Comparison of ENCODE assay signal across 41 cellular contexts in genomic region chr19:16688084-16688483, GRCh38. TPM values are rescaled to one million over a fixed set of nuclear protein-coding genes. Genes with fewer than 3 reads are reported as not detected.
"Had no signal": no experiment of that assay in that cellular context is flagged by ENCODE, and none has a peak within 500 bp of the region (broad histone marks: within the 10 kb centered on the region; RNA-seq: fewer than 3 reads in every experiment).

No MANE protein-coding gene starts in this region.

- H3K27ac ChIP-seq: adrenal gland, ascending aorta, body of pancreas, brain microvascular endothelial cell, breast epithelium, cardiac muscle cell had no signal

- H3K9me3 Mint-ChIP-seq: activated naive CD4-positive, alpha-beta T cell treated with anti-CD3 and anti-CD28 coated beads, Interleukin-2, amount 50 U/mL, for 24 hours; activated naive CD4-positive, alpha-beta T cell treated with anti-CD3 and anti-CD28 coated beads, Interleukin-2, amount 50 U/mL, for 72 hours; activated naive CD8-positive, alpha-beta T cell treated with anti-CD3 and anti-CD28 coated beads, Interleukin-2, amount 50 U/mL, for 24 hours; activated T-cell treated with anti-CD3 and anti-CD28 coated beads, Interleukin-2, amount 50 U/mL, for 24 hours; activated T-cell treated with anti-CD3 and anti-CD28 coated beads, Interleukin-2, amount 50 U/mL, for 72 hours; activated T-helper 1 cell treated with anti-CD3 and anti-CD28 coated beads, Interleukin-12 subunit alpha, Interleukin-12 subunit beta, Interleukin-2, Interleukin-4 antibody, amounts not matched to agents 30 ng/mL and 10 ng/mL and 1 ng/mL, durations not matched to agents 14 hours and 24 hours and 36 hours; activated T-helper 2 cell treated with anti-CD3 and anti-CD28 coated beads, Interferon-gamma antibody, Interleukin-2, Interleukin-4, amounts not matched to agents 10 μg/mL and 5 μg/mL and 100 μg/mL, durations not matched to agents 14 hours and 24 hours and 36 hours; central memory CD8-positive, alpha-beta T cell had no signal

- ATAC-seq: activated naive CD4-positive, alpha-beta T cell treated with anti-CD3 and anti-CD28 coated beads, Interleukin-2, amount 50 U/mL, for 72 hours; activated naive CD8-positive, alpha-beta T cell treated with anti-CD3 and anti-CD28 coated beads, Interleukin-2, amount 50 U/mL, for 24 hours; activated T-cell treated with anti-CD3 and anti-CD28 coated beads, Interleukin-2, amount 50 U/mL, for 4 hours; activated T-cell treated with anti-CD3 and anti-CD28 coated beads, Interleukin-2, amount 50 U/mL, for 72 hours; body of pancreas had no signal

- H3K4me1 Mint-ChIP-seq: activated naive CD4-positive, alpha-beta T cell treated with anti-CD3 and anti-CD28 coated beads, Interleukin-2, amount 10 ng/mL, durations not matched to agents 7 days and 5 days; activated naive CD4-positive, alpha-beta T cell treated with anti-CD3 and anti-CD28 coated beads, Interleukin-2, amount 50 U/mL, for 24 hours; activated naive CD8-positive, alpha-beta T cell treated with anti-CD3 and anti-CD28 coated beads for 36 hours; activated naive CD8-positive, alpha-beta T cell treated with anti-CD3 and anti-CD28 coated beads, Interleukin-2, amount 10 ng/mL, durations not matched to agents 7 days and 5 days; activated naive CD8-positive, alpha-beta T cell treated with anti-CD3 and anti-CD28 coated beads, Interleukin-2, amount 50 U/mL, for 24 hours; brain; central memory CD8-positive, alpha-beta T cell had no signal

- FAIRE-seq: astrocyte, bronchial epithelial cell had no signal

- H3K4me3 ChIP-seq: adrenal gland, ascending aorta, body of pancreas, breast epithelium, cardiac muscle cell had no signal

- H3K4me3 Mint-ChIP-seq: activated naive CD4-positive, alpha-beta T cell treated with anti-CD3 and anti-CD28 coated beads for 36 hours; activated naive CD4-positive, alpha-beta T cell treated with anti-CD3 and anti-CD28 coated beads, Interleukin-2, amount 10 ng/mL, durations not matched to agents 7 days and 5 days; activated naive CD4-positive, alpha-beta T cell treated with anti-CD3 and anti-CD28 coated beads, Interleukin-2, amount 50 U/mL, for 24 hours; activated naive CD8-positive, alpha-beta T cell; activated naive CD8-positive, alpha-beta T cell treated with anti-CD3 and anti-CD28 coated beads for 36 hours; activated naive CD8-positive, alpha-beta T cell treated with anti-CD3 and anti-CD28 coated beads, Interleukin-2, amount 10 ng/mL, durations not matched to agents 7 days and 5 days; activated naive CD8-positive, alpha-beta T cell treated with anti-CD3 and anti-CD28 coated beads, Interleukin-2, amount 50 U/mL, for 24 hours; activated T-cell treated with anti-CD3 and anti-CD28 coated beads, Interleukin-2, amount 50 U/mL, for 24 hours; activated T-cell treated with anti-CD3 and anti-CD28 coated beads, Interleukin-2, amount 50 U/mL, for 4 hours; activated T-cell treated with anti-CD3 and anti-CD28 coated beads, Interleukin-2, amount 50 U/mL, for 72 hours; activated T-helper 1 cell treated with anti-CD3 and anti-CD28 coated beads, Interleukin-12 subunit alpha, Interleukin-12 subunit beta, Interleukin-2, Interleukin-4 antibody, amounts not matched to agents 30 ng/mL and 10 ng/mL and 1 ng/mL, durations not matched to agents 14 hours and 24 hours and 36 hours; brain; central memory CD8-positive, alpha-beta T cell had no signal

- DNase-seq: activated effector memory CD4-positive, alpha-beta T cell treated with anti-CD3 and anti-CD28 coated beads, Interleukin-2, amount 50 U/mL, for 16 hours; activated effector memory CD4-positive, alpha-beta T cell treated with Interleukin-2 at 50 U/mL for 16 hours; activated gamma-delta T cell; activated gamma-delta T cell treated with Interleukin-2 at 50 U/mL for 16 hours; activated naive CD4-positive, alpha-beta T cell; activated naive CD4-positive, alpha-beta T cell treated with anti-CD3 and anti-CD28 coated beads for 36 hours; activated naive CD4-positive, alpha-beta T cell treated with anti-CD3 and anti-CD28 coated beads, Interleukin-2, amount 10 ng/mL, durations not matched to agents 7 days and 5 days; activated naive CD4-positive, alpha-beta T cell treated with anti-CD3 and anti-CD28 coated beads, Interleukin-2, amount 50 U/mL, for 16 hours; activated naive CD4-positive, alpha-beta T cell treated with Interleukin-2 at 50 U/mL for 16 hours; activated naive CD8-positive, alpha-beta T cell treated with anti-CD3 and anti-CD28 coated beads for 36 hours; activated naive CD8-positive, alpha-beta T cell treated with anti-CD3 and anti-CD28 coated beads, Interleukin-2, amount 10 ng/mL, durations not matched to agents 7 days and 5 days; activated naive CD8-positive, alpha-beta T cell treated with anti-CD3 and anti-CD28 coated beads, Interleukin-2, amount 50 U/mL, for 24 hours; activated T-cell treated with anti-CD3 and anti-CD28 coated beads, Interleukin-2, amount 50 U/mL, for 1 hour; activated T-cell treated with anti-CD3 and anti-CD28 coated beads, Interleukin-2, amount 50 U/mL, for 24 hours; activated T-cell treated with anti-CD3 and anti-CD28 coated beads, Interleukin-2, amount 50 U/mL, for 4 hours; activated T-cell treated with anti-CD3 and anti-CD28 coated beads, Interleukin-2, amount 50 U/mL, for 48 hours; activated T-cell treated with anti-CD3 and anti-CD28 coated beads, Interleukin-2, amount 50 U/mL, for 72 hours; adrenal gland; amniotic stem cell; amygdala; anterior cingulate cortex; aorta; body of pancreas; brain microvascular endothelial cell; caudate nucleus; central memory CD4-positive, alpha-beta T cell; cerebellar nuclear complex had no signal

- H3K36me3 ChIP-seq: adrenal gland, ascending aorta, brain microvascular endothelial cell, breast epithelium, cardiac muscle cell had no signal

- H3K27me3 Mint-ChIP-seq: activated naive CD4-positive, alpha-beta T cell treated with anti-CD3 and anti-CD28 coated beads, Interleukin-2, amount 50 U/mL, for 24 hours; activated naive CD8-positive, alpha-beta T cell; activated naive CD8-positive, alpha-beta T cell treated with anti-CD3 and anti-CD28 coated beads for 36 hours; activated naive CD8-positive, alpha-beta T cell treated with anti-CD3 and anti-CD28 coated beads, Interleukin-2, amount 10 ng/mL, durations not matched to agents 7 days and 5 days; activated naive CD8-positive, alpha-beta T cell treated with anti-CD3 and anti-CD28 coated beads, Interleukin-2, amount 50 U/mL, for 24 hours; activated T-cell treated with anti-CD3 and anti-CD28 coated beads, Interleukin-2, amount 50 U/mL, for 24 hours had no signal

- H3K36me3 Mint-ChIP-seq: activated naive CD4-positive, alpha-beta T cell treated with anti-CD3 and anti-CD28 coated beads, Interleukin-2, amount 10 ng/mL, durations not matched to agents 7 days and 5 days; activated naive CD4-positive, alpha-beta T cell treated with anti-CD3 and anti-CD28 coated beads, Interleukin-2, amount 50 U/mL, for 24 hours; activated naive CD4-positive, alpha-beta T cell treated with anti-CD3 and anti-CD28 coated beads, Interleukin-2, amount 50 U/mL, for 72 hours; activated naive CD8-positive, alpha-beta T cell treated with anti-CD3 and anti-CD28 coated beads for 36 hours; activated naive CD8-positive, alpha-beta T cell treated with anti-CD3 and anti-CD28 coated beads, Interleukin-2, amount 10 ng/mL, durations not matched to agents 7 days and 5 days; brain had no signal

- H3K4me1 ChIP-seq: adrenal gland, body of pancreas, breast epithelium had no signal

- H3K27ac Mint-ChIP-seq: activated naive CD4-positive, alpha-beta T cell treated with anti-CD3 and anti-CD28 coated beads for 36 hours; activated naive CD4-positive, alpha-beta T cell treated with anti-CD3 and anti-CD28 coated beads, Interleukin-2, amount 10 ng/mL, durations not matched to agents 7 days and 5 days; activated naive CD4-positive, alpha-beta T cell treated with anti-CD3 and anti-CD28 coated beads, Interleukin-2, amount 50 U/mL, for 24 hours; activated naive CD4-positive, alpha-beta T cell treated with anti-CD3 and anti-CD28 coated beads, Interleukin-2, amount 50 U/mL, for 72 hours; activated naive CD8-positive, alpha-beta T cell; activated naive CD8-positive, alpha-beta T cell treated with anti-CD3 and anti-CD28 coated beads for 36 hours; activated naive CD8-positive, alpha-beta T cell treated with anti-CD3 and anti-CD28 coated beads, Interleukin-2, amount 10 ng/mL, durations not matched to agents 7 days and 5 days; activated naive CD8-positive, alpha-beta T cell treated with anti-CD3 and anti-CD28 coated beads, Interleukin-2, amount 50 U/mL, for 24 hours; activated T-cell treated with anti-CD3 and anti-CD28 coated beads, Interleukin-2, amount 50 U/mL, for 24 hours; activated T-cell treated with anti-CD3 and anti-CD28 coated beads, Interleukin-2, amount 50 U/mL, for 72 hours; activated T-helper 1 cell treated with anti-CD3 and anti-CD28 coated beads, Interleukin-12 subunit alpha, Interleukin-12 subunit beta, Interleukin-2, Interleukin-4 antibody, amounts not matched to agents 30 ng/mL and 10 ng/mL and 1 ng/mL, durations not matched to agents 14 hours and 24 hours and 36 hours; activated T-helper 2 cell treated with anti-CD3 and anti-CD28 coated beads, Interferon-gamma antibody, Interleukin-2, Interleukin-4, amounts not matched to agents 10 μg/mL and 5 μg/mL and 100 μg/mL, durations not matched to agents 14 hours and 24 hours and 36 hours; brain had no signal

- H3K9me3 ChIP-seq: adrenal gland, ascending aorta, body of pancreas had no signal

- H3K27me3 ChIP-seq: adrenal gland, ascending aorta, body of pancreas, brain microvascular endothelial cell, breast epithelium, cardiac muscle cell had no signal

RNA-seq across cellular contexts. Expression of gene NWD1, which starts 31.6 kb away (rescaled TPM):
- total RNA-seq: activated naive CD4-positive, alpha-beta T cell treated with anti-CD3 and anti-CD28 coated beads for 36 hours; activated naive CD4-positive, alpha-beta T cell treated with anti-CD3 and anti-CD28 coated beads, Interleukin-2, amount 50 U/mL, for 72 hours; activated naive CD8-positive, alpha-beta T cell treated with anti-CD3 and anti-CD28 coated beads for 36 hours; activated naive CD8-positive, alpha-beta T cell treated with anti-CD3 and anti-CD28 coated beads, Interleukin-2, amount 10 ng/mL, durations not matched to agents 7 days and 5 days; activated T-cell treated with anti-CD3 and anti-CD28 coated beads, Interleukin-2, amount 50 U/mL, for 4 hours; activated T-cell treated with anti-CD3 and anti-CD28 coated beads, Interleukin-2, amount 50 U/mL, for 72 hours; activated T-helper 1 cell treated with anti-CD3 and anti-CD28 coated beads, Interleukin-12 subunit alpha, Interleukin-12 subunit beta, Interleukin-2, Interleukin-4 antibody, amounts not matched to agents 30 ng/mL and 10 ng/mL and 1 ng/mL, durations not matched to agents 14 hours and 24 hours and 36 hours; activated T-helper 2 cell treated with anti-CD3 and anti-CD28 coated beads, Interferon-gamma antibody, Interleukin-2, Interleukin-4, amounts not matched to agents 10 μg/mL and 5 μg/mL and 100 μg/mL, durations not matched to agents 14 hours and 24 hours and 36 hours; ascending aorta; astrocyte; cardiac septum; chondrocyte had no signal
- polyA plus RNA-seq: adrenal gland, aorta, cardiac muscle cell had no signal
